Comparison of ENCODE assay signal across 2 cellular contexts in the genomic region with DNA sequence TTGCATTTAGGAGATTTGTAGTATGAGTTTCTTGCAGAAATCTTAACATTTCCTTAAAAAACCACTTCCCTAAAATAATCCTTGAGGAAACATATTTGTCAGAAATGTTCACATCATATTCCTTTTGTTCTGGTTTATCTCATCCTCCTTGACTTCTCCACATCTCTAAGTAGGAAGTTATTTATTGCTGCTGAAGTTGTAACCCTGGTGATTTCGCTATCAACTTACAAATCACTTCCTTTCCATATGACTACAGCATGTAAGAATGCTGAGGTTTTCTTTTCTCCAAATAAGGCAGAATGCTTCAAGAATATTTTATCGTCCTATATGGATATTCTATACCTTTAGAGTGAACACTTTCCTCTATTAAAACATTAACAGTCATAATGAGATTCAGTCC.
A peak's percentile ranks its signal among the peaks of the same experiment; 100 is the strongest.
TF ChIP-seq lines count a peak whose summit lies in the region.

No MANE protein-coding gene starts in this region.

TF ChIP-seq in IMR-90, 13 proteins besides CTCF, POLR2A, EP300 and RAD21:
- peak; percentile 72 for TF ChIP-seq MAFK (IDR thresholded peaks at IDR 0.05; ENCODE audit: low read depth, low read length)
- TF ChIP-seq, protein P1, sequence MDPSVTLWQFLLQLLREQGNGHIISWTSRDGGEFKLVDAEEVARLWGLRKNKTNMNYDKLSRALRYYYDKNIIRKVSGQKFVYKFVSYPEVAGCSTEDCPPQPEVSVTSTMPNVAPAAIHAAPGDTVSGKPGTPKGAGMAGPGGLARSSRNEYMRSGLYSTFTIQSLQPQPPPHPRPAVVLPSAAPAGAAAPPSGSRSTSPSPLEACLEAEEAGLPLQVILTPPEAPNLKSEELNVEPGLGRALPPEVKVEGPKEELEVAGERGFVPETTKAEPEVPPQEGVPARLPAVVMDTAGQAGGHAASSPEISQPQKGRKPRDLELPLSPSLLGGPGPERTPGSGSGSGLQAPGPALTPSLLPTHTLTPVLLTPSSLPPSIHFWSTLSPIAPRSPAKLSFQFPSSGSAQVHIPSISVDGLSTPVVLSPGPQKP (IDR thresholded peaks at IDR 0.05; ENCODE audit: borderline replicate concordance, low read depth, low read length) = no peak
- no peak for TF ChIP-seq CHD1 (IDR thresholded peaks at IDR 0.05; ENCODE audit: low read depth, low read length)

TF ChIP-seq in GM23338, 12 proteins besides CTCF, POLR2A, EP300 and RAD21:
- TF ChIP-seq EZH2 (IDR thresholded peaks at IDR 0.05; ENCODE audit: low read depth, unreplicated experiment) (no peak), POLR2AphosphoS5 (IDR thresholded peaks at IDR 0.05; ENCODE audit: low read depth) (no peak), NANOG (IDR thresholded peaks at IDR 0.05; ENCODE audit: borderline replicate concordance) (no peak), CREB1 (CRISPR knock-in tag; IDR thresholded peaks at IDR 0.05; ENCODE audit: low read depth) (no peak), ZNF331 (CRISPR knock-in tag; IDR thresholded peaks at IDR 0.05; ENCODE audit: low read depth) (no peak), ZNF114 (CRISPR knock-in tag; IDR thresholded peaks at IDR 0.05) (no peak), STAT1 (IDR thresholded peaks at IDR 0.05; ENCODE audit: unreplicated experiment) (no peak), EZH2phosphoT487 (IDR thresholded peaks at IDR 0.05; ENCODE audit: unreplicated experiment) (no peak), JUNB (IDR thresholded peaks at IDR 0.05; ENCODE audit: unreplicated experiment) (no peak)
- TF ChIP-seq, protein P2, sequence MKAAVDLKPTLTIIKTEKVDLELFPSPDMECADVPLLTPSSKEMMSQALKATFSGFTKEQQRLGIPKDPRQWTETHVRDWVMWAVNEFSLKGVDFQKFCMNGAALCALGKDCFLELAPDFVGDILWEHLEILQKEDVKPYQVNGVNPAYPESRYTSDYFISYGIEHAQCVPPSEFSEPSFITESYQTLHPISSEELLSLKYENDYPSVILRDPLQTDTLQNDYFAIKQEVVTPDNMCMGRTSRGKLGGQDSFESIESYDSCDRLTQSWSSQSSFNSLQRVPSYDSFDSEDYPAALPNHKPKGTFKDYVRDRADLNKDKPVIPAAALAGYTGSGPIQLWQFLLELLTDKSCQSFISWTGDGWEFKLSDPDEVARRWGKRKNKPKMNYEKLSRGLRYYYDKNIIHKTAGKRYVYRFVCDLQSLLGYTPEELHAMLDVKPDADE (IDR thresholded peaks at IDR 0.05) = no peak
- TF ChIP-seq, protein P3, sequence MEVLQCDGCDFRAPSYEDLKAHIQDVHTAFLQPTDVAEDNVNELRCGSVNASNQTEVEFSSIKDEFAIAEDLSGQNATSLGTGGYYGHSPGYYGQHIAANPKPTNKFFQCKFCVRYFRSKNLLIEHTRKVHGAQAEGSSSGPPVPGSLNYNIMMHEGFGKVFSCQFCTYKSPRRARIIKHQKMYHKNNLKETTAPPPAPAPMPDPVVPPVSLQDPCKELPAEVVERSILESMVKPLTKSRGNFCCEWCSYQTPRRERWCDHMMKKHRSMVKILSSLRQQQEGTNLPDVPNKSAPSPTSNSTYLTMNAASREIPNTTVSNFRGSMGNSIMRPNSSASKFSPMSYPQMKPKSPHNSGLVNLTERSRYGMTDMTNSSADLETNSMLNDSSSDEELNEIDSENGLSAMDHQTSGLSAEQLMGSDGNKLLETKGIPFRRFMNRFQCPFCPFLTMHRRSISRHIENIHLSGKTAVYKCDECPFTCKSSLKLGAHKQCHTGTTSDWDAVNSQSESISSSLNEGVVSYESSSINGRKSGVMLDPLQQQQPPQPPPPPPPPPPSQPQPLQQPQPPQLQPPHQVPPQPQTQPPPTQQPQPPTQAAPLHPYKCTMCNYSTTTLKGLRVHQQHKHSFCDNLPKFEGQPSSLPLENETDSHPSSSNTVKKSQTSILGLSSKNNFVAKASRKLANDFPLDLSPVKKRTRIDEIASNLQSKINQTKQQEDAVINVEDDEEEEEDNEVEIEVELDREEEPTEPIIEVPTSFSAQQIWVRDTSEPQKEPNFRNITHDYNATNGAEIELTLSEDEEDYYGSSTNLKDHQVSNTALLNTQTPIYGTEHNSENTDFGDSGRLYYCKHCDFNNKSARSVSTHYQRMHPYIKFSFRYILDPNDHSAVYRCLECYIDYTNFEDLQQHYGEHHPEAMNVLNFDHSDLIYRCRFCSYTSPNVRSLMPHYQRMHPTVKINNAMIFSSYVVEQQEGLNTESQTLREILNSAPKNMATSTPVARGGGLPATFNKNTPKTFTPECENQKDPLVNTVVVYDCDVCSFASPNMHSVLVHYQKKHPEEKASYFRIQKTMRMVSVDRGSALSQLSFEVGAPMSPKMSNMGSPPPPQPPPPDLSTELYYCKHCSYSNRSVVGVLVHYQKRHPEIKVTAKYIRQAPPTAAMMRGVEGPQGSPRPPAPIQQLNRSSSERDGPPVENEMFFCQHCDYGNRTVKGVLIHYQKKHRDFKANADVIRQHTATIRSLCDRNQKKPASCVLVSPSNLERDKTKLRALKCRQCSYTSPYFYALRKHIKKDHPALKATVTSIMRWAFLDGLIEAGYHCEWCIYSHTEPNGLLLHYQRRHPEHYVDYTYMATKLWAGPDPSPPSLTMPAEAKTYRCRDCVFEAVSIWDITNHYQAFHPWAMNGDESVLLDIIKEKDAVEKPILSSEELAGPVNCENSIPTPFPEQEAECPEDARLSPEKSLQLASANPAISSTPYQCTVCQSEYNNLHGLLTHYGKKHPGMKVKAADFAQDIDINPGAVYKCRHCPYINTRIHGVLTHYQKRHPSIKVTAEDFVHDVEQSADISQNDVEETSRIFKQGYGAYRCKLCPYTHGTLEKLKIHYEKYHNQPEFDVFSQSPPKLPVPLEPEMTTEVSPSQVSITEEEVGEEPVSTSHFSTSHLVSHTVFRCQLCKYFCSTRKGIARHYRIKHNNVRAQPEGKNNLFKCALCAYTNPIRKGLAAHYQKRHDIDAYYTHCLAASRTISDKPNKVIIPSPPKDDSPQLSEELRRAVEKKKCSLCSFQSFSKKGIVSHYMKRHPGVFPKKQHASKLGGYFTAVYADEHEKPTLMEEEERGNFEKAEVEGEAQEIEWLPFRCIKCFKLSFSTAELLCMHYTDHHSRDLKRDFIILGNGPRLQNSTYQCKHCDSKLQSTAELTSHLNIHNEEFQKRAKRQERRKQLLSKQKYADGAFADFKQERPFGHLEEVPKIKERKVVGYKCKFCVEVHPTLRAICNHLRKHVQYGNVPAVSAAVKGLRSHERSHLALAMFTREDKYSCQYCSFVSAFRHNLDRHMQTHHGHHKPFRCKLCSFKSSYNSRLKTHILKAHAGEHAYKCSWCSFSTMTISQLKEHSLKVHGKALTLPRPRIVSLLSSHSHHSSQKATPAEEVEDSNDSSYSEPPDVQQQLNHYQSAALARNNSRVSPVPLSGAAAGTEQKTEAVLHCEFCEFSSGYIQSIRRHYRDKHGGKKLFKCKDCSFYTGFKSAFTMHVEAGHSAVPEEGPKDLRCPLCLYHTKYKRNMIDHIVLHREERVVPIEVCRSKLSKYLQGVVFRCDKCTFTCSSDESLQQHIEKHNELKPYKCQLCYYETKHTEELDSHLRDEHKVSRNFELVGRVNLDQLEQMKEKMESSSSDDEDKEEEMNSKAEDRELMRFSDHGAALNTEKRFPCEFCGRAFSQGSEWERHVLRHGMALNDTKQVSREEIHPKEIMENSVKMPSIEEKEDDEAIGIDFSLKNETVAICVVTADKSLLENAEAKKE (CRISPR knock-in tag; IDR thresholded peaks at IDR 0.05) = no peak
- TF ChIP-seq, protein P4, sequence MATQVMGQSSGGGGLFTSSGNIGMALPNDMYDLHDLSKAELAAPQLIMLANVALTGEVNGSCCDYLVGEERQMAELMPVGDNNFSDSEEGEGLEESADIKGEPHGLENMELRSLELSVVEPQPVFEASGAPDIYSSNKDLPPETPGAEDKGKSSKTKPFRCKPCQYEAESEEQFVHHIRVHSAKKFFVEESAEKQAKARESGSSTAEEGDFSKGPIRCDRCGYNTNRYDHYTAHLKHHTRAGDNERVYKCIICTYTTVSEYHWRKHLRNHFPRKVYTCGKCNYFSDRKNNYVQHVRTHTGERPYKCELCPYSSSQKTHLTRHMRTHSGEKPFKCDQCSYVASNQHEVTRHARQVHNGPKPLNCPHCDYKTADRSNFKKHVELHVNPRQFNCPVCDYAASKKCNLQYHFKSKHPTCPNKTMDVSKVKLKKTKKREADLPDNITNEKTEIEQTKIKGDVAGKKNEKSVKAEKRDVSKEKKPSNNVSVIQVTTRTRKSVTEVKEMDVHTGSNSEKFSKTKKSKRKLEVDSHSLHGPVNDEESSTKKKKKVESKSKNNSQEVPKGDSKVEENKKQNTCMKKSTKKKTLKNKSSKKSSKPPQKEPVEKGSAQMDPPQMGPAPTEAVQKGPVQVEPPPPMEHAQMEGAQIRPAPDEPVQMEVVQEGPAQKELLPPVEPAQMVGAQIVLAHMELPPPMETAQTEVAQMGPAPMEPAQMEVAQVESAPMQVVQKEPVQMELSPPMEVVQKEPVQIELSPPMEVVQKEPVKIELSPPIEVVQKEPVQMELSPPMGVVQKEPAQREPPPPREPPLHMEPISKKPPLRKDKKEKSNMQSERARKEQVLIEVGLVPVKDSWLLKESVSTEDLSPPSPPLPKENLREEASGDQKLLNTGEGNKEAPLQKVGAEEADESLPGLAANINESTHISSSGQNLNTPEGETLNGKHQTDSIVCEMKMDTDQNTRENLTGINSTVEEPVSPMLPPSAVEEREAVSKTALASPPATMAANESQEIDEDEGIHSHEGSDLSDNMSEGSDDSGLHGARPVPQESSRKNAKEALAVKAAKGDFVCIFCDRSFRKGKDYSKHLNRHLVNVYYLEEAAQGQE (IDR thresholded peaks at IDR 0.05; ENCODE audit: unreplicated experiment) = no peak
